ENCODE assay signal across 30 cellular contexts in genomic region chr20:24630486-24631172, GRCh38.
"Had no signal": no experiment of that assay in that cellular context is flagged by ENCODE, and none has a peak within 500 bp of the region (broad histone marks: within the 10 kb centered on the region; RNA-seq: fewer than 3 reads in every experiment).

No MANE protein-coding gene starts in this region.

- DNase-seq: activated CD4-positive, alpha-beta T cell treated with anti-CD3 and anti-CD28 coated beads for 48 hours; activated CD4-positive, alpha-beta T cell treated with anti-CD3 and anti-CD28 coated beads, Interleukin-2, amount 50 U/mL, for 4 hours; activated CD4-positive, CD25-positive, alpha-beta regulatory T cell treated with anti-CD3 and anti-CD28 coated beads, Interleukin-2, amount 50 U/mL, for 72 hours; activated CD8-positive, alpha-beta memory T cell treated with anti-CD3 and anti-CD28 coated beads, Interleukin-2, amount 10 ng/mL, durations not matched to agents 7 days and 5 days; activated CD8-positive, alpha-beta T cell treated with anti-CD3 and anti-CD28 coated beads, Interleukin-2, amount 10 ng/mL, durations not matched to agents 7 days and 5 days; activated effector memory CD4-positive, alpha-beta T cell treated with anti-CD3 and anti-CD28 coated beads, Interleukin-2, amount 50 U/mL, for 16 hours; activated naive CD4-positive, alpha-beta T cell treated with Interleukin-2 at 50 U/mL for 16 hours; activated naive CD8-positive, alpha-beta T cell treated with anti-CD3 and anti-CD28 coated beads, Interleukin-2, amount 50 U/mL, for 24 hours; activated T-cell treated with anti-CD3 and anti-CD28 coated beads, Interleukin-2, amount 50 U/mL, for 4 hours; amniotic stem cell; body of pancreas; MG63; MV-4-11; NCI-H1092 treated with DMSO at 0.1 percent for 48 hours; NCI-H1417 treated with DMSO at 0.1 percent for 48 hours; NCI-H1694 treated with DMSO at 0.1 percent for 48 hours; NCI-H2029 treated with DMSO at 0.1 percent for 48 hours; NCI-H345; NCI-H510A; NCI-H526 treated with DMSO at 0.1 percent for 48 hours; NCI-H82; RPMI8226; SK-N-SH; T-helper 1 cell had no signal

- H3K27ac ChIP-seq: ascending aorta, body of pancreas, KMS-11 had no signal

- ATAC-seq: activated CD8-positive, alpha-beta memory T cell treated with anti-CD3 and anti-CD28 coated beads, Interleukin-2, amount 10 ng/mL, durations not matched to agents 7 days and 5 days; activated CD8-positive, alpha-beta T cell treated with anti-CD3 and anti-CD28 coated beads, Interleukin-2, amount 10 ng/mL, durations not matched to agents 7 days and 5 days; activated naive CD4-positive, alpha-beta T cell treated with anti-CD3 and anti-CD28 coated beads, Interleukin-2, amount 50 U/mL, for 72 hours; activated naive CD8-positive, alpha-beta T cell treated with anti-CD3 and anti-CD28 coated beads, Interleukin-2, amount 50 U/mL, for 24 hours; activated T-cell treated with anti-CD3 and anti-CD28 coated beads, Interleukin-2, amount 50 U/mL, for 4 hours; body of pancreas; Right ventricle myocardium inferior; WTC11 had no signal

- H3K4me1 ChIP-seq: ascending aorta, body of pancreas had no signal

- H3K9me3 ChIP-seq: ascending aorta, body of pancreas, MG63, SJCRH30, SK-N-SH had no signal

- H3K36me3 ChIP-seq: ascending aorta, MG63, SJCRH30 had no signal

- H3K27me3 ChIP-seq: ascending aorta, body of pancreas, MG63, SJCRH30 had no signal

- H3K4me3 ChIP-seq: ascending aorta, body of pancreas, MG63, SJCRH30 had no signal
